In the genomic region with DNA sequence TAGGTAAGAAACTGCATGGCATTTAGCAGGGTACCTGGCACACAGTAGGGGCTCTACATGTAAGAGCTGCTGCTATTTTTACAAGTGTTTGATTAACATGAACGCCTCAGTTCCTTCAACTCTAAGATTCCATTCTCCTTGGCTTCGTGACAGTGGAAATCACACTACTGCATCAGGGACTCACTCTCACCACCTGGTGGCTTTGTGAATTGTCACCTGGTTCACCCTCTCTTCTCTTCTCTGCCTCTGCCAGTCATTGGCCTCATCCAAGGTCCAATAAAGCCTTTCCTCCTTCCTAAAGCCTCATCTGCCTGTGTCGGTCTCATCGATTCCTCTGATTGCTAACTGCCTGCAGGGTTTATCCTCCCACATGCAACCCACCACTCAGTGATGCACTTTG, we compare ENCODE assay signal across 17 cellular contexts.
"Had no signal": no experiment of that assay in that cellular context is flagged by ENCODE, and none has a peak within 500 bp of the region (broad histone marks: within the 10 kb centered on the region; RNA-seq: fewer than 3 reads in every experiment).

No MANE protein-coding gene starts in this region.

- H2AFZ ChIP-seq: parathyroid adenoma had no signal

- H3K4me3 Mint-ChIP-seq: activated CD4-positive, alpha-beta T cell treated with anti-CD3 and anti-CD28 coated beads, Interleukin-2, amount 10 ng/mL, durations not matched to agents 7 days and 5 days; activated naive CD8-positive, alpha-beta T cell treated with anti-CD3 and anti-CD28 coated beads, Interleukin-2, amount 10 ng/mL, durations not matched to agents 7 days and 5 days; memory B cell; naive thymus-derived CD8-positive, alpha-beta T cell; stimulated activated memory B cell treated with anti-CD40 and anti-IgM and Interleukin-4, amounts not matched to agents 10 μg/mL and 1 μg/mL and 100 μg/mL, for 72 hours had no signal

- H3K9me3 ChIP-seq: neutrophil had no signal

- H3K36me3 ChIP-seq: neutrophil had no signal

- H3K9ac ChIP-seq: parathyroid adenoma had no signal

- H3K27ac Mint-ChIP-seq: activated CD4-positive, alpha-beta T cell treated with anti-CD3 and anti-CD28 coated beads, Interleukin-2, amount 10 ng/mL, durations not matched to agents 7 days and 5 days; activated naive CD8-positive, alpha-beta T cell treated with anti-CD3 and anti-CD28 coated beads, Interleukin-2, amount 10 ng/mL, durations not matched to agents 7 days and 5 days; memory B cell; stimulated activated memory B cell treated with anti-CD40 and anti-IgM and Interleukin-4, amounts not matched to agents 10 μg/mL and 1 μg/mL and 100 μg/mL, for 72 hours had no signal

- DNase-seq: activated CD4-positive, alpha-beta T cell treated with anti-CD3 and anti-CD28 coated beads, Interleukin-2, amount 10 ng/mL, durations not matched to agents 7 days and 5 days; activated CD4-positive, CD25-positive, alpha-beta regulatory T cell; activated CD8-positive, alpha-beta memory T cell treated with anti-CD3 and anti-CD28 coated beads for 24 hours; activated gamma-delta T cell treated with Interleukin-2 at 50 U/mL for 16 hours; activated naive CD8-positive, alpha-beta T cell treated with anti-CD3 and anti-CD28 coated beads, Interleukin-2, amount 10 ng/mL, durations not matched to agents 7 days and 5 days; anterior cingulate cortex; cortex of kidney; effector CD4-positive, alpha-beta T cell; foreskin fibroblast; kidney glomerular epithelial cell; left ventricle myocardium superior; naive thymus-derived CD8-positive, alpha-beta T cell; retina had no signal

- ATAC-seq: left ventricle myocardium superior; naive thymus-derived CD8-positive, alpha-beta T cell; stimulated activated memory B cell treated with anti-CD40 and anti-IgM and Interleukin-4, amounts not matched to agents 10 μg/mL and 1 μg/mL and 100 μg/mL, for 72 hours had no signal

- H3K4me1 ChIP-seq: parathyroid adenoma had no signal

- H3K79me2 ChIP-seq: parathyroid adenoma had no signal

- H3K36me3 Mint-ChIP-seq: activated naive CD8-positive, alpha-beta T cell treated with anti-CD3 and anti-CD28 coated beads, Interleukin-2, amount 10 ng/mL, durations not matched to agents 7 days and 5 days; memory B cell; naive thymus-derived CD8-positive, alpha-beta T cell; stimulated activated memory B cell treated with anti-CD40 and anti-IgM and Interleukin-4, amounts not matched to agents 10 μg/mL and 1 μg/mL and 100 μg/mL, for 72 hours had no signal

- H3K4me1 Mint-ChIP-seq: memory B cell; stimulated activated memory B cell treated with anti-CD40 and anti-IgM and Interleukin-4, amounts not matched to agents 10 μg/mL and 1 μg/mL and 100 μg/mL, for 72 hours had no signal

- H3K27ac ChIP-seq: neutrophil, parathyroid adenoma had no signal

- H3K9me3 Mint-ChIP-seq: activated CD4-positive, alpha-beta T cell treated with anti-CD3 and anti-CD28 coated beads, Interleukin-2, amount 10 ng/mL, durations not matched to agents 7 days and 5 days; memory B cell; naive thymus-derived CD8-positive, alpha-beta T cell; stimulated activated memory B cell treated with anti-CD40 and anti-IgM and Interleukin-4, amounts not matched to agents 10 μg/mL and 1 μg/mL and 100 μg/mL, for 72 hours had no signal
